9 cellular contexts compared by ENCODE assay signal in genomic region chrX:54961750-54962149, GRCh38. TPM values are rescaled to one million over a fixed set of nuclear protein-coding genes. Genes with fewer than 3 reads are reported as not detected.
"Had no signal": no experiment of that assay in that cellular context is flagged by ENCODE, and none has a peak within 500 bp of the region (broad histone marks: within the 10 kb centered on the region; RNA-seq: fewer than 3 reads in every experiment).

No MANE protein-coding gene starts in this region.

- H3K4me3 ChIP-seq: GM23248, HAP-1 had no signal

- H3K27ac ChIP-seq: GM23248, HL-60 had no signal

- H3K36me3 ChIP-seq: HAP-1 had no signal

- H3K4me1 ChIP-seq: HAP-1 had no signal

- H3K9me3 ChIP-seq: HAP-1 had no signal

- H3K4me3 Mint-ChIP-seq: HFFc6 had no signal

- H3K27ac Mint-ChIP-seq: HFFc6, IgD-negative memory B cell had no signal

- H3K9me3 Mint-ChIP-seq: HFFc6 had no signal

- DNase-seq: GM23248, GOT3, H7, HFFc6, KBM-7 had no signal

RNA-seq across cellular contexts. Expression of gene PFKFB1, which starts 32.2 kb away (rescaled TPM):
- total RNA-seq: GM23248, H4, HFFc6 had no signal
